ENCODE assay signal across 10 cellular contexts in genomic region chr22:46075764-46076531, GRCh38.
DNase-seq lines count a peak whose midpoint lies in the region; ATAC-seq and TF ChIP-seq lines count a peak whose summit lies in the region.
"Had no signal": no experiment of that assay in that cellular context is flagged by ENCODE, and none has a peak within 500 bp of the region (broad histone marks: within the 10 kb centered on the region; RNA-seq: fewer than 3 reads in every experiment).

No MANE protein-coding gene starts in this region.

- intact Hi-C loops in posterior cingulate gyrus (cut with DNase I): no loop called here

- peak overlapping the region; percentile 100 for H3K27ac ChIP-seq in C4-2B

- TF ChIP-seq CTCF in C4-2B (conservative IDR thresholded peaks at IDR 0.05): no peak
- no peak for TF ChIP-seq CTCF in WI38 (IDR thresholded peaks at IDR 0.05; ENCODE audit: low read depth, low read length)

- H3K4me3 ChIP-seq in WI38 (ENCODE audit: low read depth, low read length): peak overlapping the region; percentile 50
- H3K4me3 ChIP-seq: K562 had no signal

- DNase-seq in foreskin melanocyte: peak; percentile 52
- peak; percentile 11 to 92 (median 58) for DNase-seq in posterior cingulate gyrus
- DNase-seq in NCI-H2029 (lab: John Stamatoyannopoulos, UW): no peak
- DNase-seq in stimulated activated CD8-positive, alpha-beta memory T cell treated with anti-CD3 and anti-CD28 coated beads, Interleukin-4, amount 100 ng/mL, for 48 hours: no peak
- DNase-seq in NK-92 treated with Interleukin-12 subunit alpha and Interleukin-12 subunit beta, amount 100 ng/mL, for 24 hours (lab: John Stamatoyannopoulos, UW): no peak
- DNase-seq: activated naive CD4-positive, alpha-beta T cell treated with anti-CD3 and anti-CD28 coated beads for 36 hours had no signal

- ATAC-seq in GM18520 (IDR thresholded peaks at IDR 0.05; ENCODE audit: unreplicated experiment): no peak
- ATAC-seq: K562 had no signal

Comparison
In these comparisons a context has a peak if more than half of its experiments do, and no peak if none do; other contexts are left out.
1. DNase-seq: peak in foreskin melanocyte (single experiment) and posterior cingulate gyrus (10 of 10); none in NCI-H2029 (single experiment), stimulated activated CD8-positive, alpha-beta memory T cell treated with anti-CD3 and anti-CD28 coated beads, Interleukin-4, amount 100 ng/mL, for 48 hours (single experiment) and NK-92 treated with Interleukin-12 subunit alpha and Interleukin-12 subunit beta, amount 100 ng/mL, for 24 hours (single experiment).